ENCODE assay signal across 20 cellular contexts in the genomic region with DNA sequence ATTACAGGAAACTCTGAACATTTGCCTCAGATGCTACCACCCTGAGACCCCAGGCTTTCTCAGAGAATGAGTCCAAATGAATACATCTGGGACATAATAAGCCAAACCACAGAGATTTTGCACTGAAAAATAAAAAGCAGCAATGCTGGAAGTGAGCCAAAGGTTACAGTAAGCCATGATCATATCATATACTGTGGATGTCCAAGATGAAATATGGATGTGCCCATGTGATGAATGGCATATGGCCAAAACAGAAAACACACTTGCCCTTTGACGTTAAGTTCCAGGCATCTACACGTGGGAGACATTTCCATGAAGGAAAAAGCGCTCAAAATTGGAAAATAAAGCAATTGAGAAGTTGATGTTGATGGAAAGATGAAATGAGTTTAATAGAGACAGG.
"Had no signal": no experiment of that assay in that cellular context is flagged by ENCODE, and none has a peak within 500 bp of the region (broad histone marks: within the 10 kb centered on the region; RNA-seq: fewer than 3 reads in every experiment).

No MANE protein-coding gene starts in this region.

- H3K27ac ChIP-seq: adrenal gland, ascending aorta, colonic mucosa, esophagus muscularis mucosa, gastrocnemius medialis, left ventricle myocardium inferior, spleen, upper lobe of right lung had no signal

- H3K36me3 ChIP-seq: adrenal gland, ascending aorta, colonic mucosa, esophagus muscularis mucosa, gastrocnemius medialis, left ventricle myocardium inferior, spleen, upper lobe of right lung had no signal

- ATAC-seq: activated naive CD4-positive, alpha-beta T cell treated with anti-CD3 and anti-CD28 coated beads, Interleukin-2, amount 50 U/mL, for 72 hours; activated T-helper 17 cell treated with anti-CD3 and anti-CD28 coated beads, Interleukin-2, amount 50 U/mL, for 72 hours; gastrocnemius medialis; natural killer cell; stimulated activated naive CD8-positive, alpha-beta T cell treated with anti-CD3 and anti-CD28 coated beads, Interleukin-15, Interleukin-2, amounts not matched to agents 100 U/mL and 50 U/mL, for 24 hours; upper lobe of right lung; WTC11 had no signal

- H3K27me3 ChIP-seq: adrenal gland, ascending aorta, colonic mucosa, esophagus muscularis mucosa, gastrocnemius medialis, spleen, upper lobe of right lung had no signal

- H3K9me3 ChIP-seq: adrenal gland, ascending aorta, colonic mucosa, esophagus muscularis mucosa, gastrocnemius medialis, left ventricle myocardium inferior, spleen, upper lobe of right lung had no signal

- H3K4me1 ChIP-seq: adrenal gland, ascending aorta, colonic mucosa, gastrocnemius medialis, spleen, upper lobe of right lung had no signal

- DNase-seq: activated CD8-positive, alpha-beta memory T cell treated with anti-CD3 and anti-CD28 coated beads for 24 hours; activated CD8-positive, alpha-beta memory T cell treated with anti-CD3 and anti-CD28 coated beads, Interleukin-2, amount 50 U/mL, for 4 hours; activated T-cell treated with anti-CD3 and anti-CD28 coated beads, Interleukin-2, amount 50 U/mL, for 24 hours; adrenal gland; colonic mucosa; gastrocnemius medialis; hypothalamus; left ventricle myocardium inferior; natural killer cell; retina; spleen; stimulated activated CD4-positive, alpha-beta T cell treated with anti-CD3 and anti-CD28 coated beads, Interleukin-4, amount 100 ng/mL, for 4 hours; stimulated activated naive CD8-positive, alpha-beta T cell treated with anti-CD3 and anti-CD28 coated beads, Interleukin-15, Interleukin-2, amounts not matched to agents 100 U/mL and 50 U/mL, for 24 hours; T-helper 9 cell; upper lobe of right lung had no signal

- H3K4me3 ChIP-seq: adrenal gland, ascending aorta, colonic mucosa, esophagus muscularis mucosa, gastrocnemius medialis, left ventricle myocardium inferior, spleen, upper lobe of right lung had no signal
